ENCODE assay signal across 8 cellular contexts in the genomic region with DNA sequence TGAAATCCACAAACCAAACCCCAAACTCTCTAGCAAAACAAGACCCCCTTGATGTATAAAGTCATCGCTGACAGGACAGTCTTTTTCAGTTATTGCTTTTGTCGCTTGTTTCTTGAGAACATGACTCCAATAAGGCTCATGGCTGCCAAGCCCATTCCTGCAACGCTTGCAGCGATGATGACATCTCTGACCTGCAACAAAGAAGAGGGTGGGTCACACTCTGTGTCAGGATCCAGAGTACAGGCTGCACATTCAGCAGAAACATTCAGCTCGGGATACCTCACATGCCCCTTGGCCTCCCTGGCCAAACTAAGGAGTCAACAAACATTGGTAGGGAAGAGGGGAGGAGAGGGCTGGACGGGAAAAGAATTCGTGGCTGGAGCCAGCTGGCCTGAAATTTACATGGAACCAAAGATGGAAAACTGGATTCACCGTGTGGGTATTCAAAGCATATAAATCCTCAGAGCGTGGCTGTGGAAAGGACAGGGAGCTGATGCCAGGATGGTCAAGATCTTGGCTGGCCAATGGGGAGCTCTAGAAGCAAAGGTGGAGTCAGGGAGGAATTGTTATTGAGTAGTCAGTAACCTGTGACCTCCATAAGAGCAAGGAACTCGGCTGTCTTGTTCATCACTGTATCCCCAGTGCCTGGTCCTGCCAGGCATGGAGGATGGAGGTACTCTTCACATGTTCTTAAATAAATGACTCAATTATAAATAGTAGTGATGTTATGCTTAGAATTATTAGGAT. TPM values are rescaled to one million over a fixed set of nuclear protein-coding genes. Genes with fewer than 3 reads are reported as not detected.
DNase-seq lines count a peak whose midpoint lies in the region; ATAC-seq and TF ChIP-seq lines count a peak whose summit lies in the region.

No MANE protein-coding gene starts in this region.

- H3K27ac ChIP-seq in WERI-Rb-1 = no peak overlapping the region

- peaks cover 27% of the 10 kb centered on the region for H3K4me1 Mint-ChIP-seq in stimulated activated naive CD8-positive, alpha-beta T cell treated with anti-CD3 and anti-CD28 coated beads, Interleukin-15, Interleukin-2, amounts not matched to agents 100 ng/mL and 50 ng/mL, for 24 hours (ENCODE audit: low read depth)
- H3K4me1 Mint-ChIP-seq in neural crest cell = peaks cover 18% of the 10 kb centered on the region

- no peaks in the 10 kb centered on the region for H3K27me3 ChIP-seq in WERI-Rb-1 (ENCODE audit: insufficient read depth, low read depth, severe bottlenecking)

- no peaks in the 10 kb centered on the region for H3K36me3 ChIP-seq in WERI-Rb-1

- peaks cover 3% of the 10 kb centered on the region for H3K36me3 Mint-ChIP-seq in stimulated activated naive CD8-positive, alpha-beta T cell treated with anti-CD3 and anti-CD28 coated beads, Interleukin-15, Interleukin-2, amounts not matched to agents 100 ng/mL and 50 ng/mL, for 24 hours (ENCODE audit: low read depth)
- peaks cover 3% of the 10 kb centered on the region for H3K36me3 Mint-ChIP-seq in neural crest cell (ENCODE audit: low read depth)

- H3K4me3 ChIP-seq in epithelial cell of esophagus (ENCODE audit: low read length) (no peak overlapping the region), WERI-Rb-1 (ENCODE audit: low read depth, low read length) (no peak overlapping the region)

- H3K27ac Mint-ChIP-seq in stimulated activated naive CD8-positive, alpha-beta T cell treated with anti-CD3 and anti-CD28 coated beads, Interleukin-15, Interleukin-2, amounts not matched to agents 100 ng/mL and 50 ng/mL, for 24 hours = peak overlapping the region; percentile 84
- H3K27ac Mint-ChIP-seq in neural crest cell (ENCODE audit: unreplicated experiment) = peak overlapping the region; percentile 83

- no peaks in the 10 kb centered on the region for H3K27me3 Mint-ChIP-seq in stimulated activated naive CD8-positive, alpha-beta T cell treated with anti-CD3 and anti-CD28 coated beads, Interleukin-15, Interleukin-2, amounts not matched to agents 100 ng/mL and 50 ng/mL, for 24 hours
- H3K27me3 Mint-ChIP-seq in neural crest cell (ENCODE audit: low read depth) = no peaks in the 10 kb centered on the region

- TF ChIP-seq CTCF in epithelial cell of esophagus (IDR thresholded peaks at IDR 0.05; ENCODE audit: insufficient read depth, low read depth, low read length, missing control alignments) = no peak
- TF ChIP-seq CTCF in neural crest cell (conservative IDR thresholded peaks at IDR 0.05) = no peak
- no peak for TF ChIP-seq CTCF in WERI-Rb-1 (IDR thresholded peaks at IDR 0.05; ENCODE audit: low read depth, low read length)

- peaks cover 1% of the 10 kb centered on the region for H3K9me3 ChIP-seq in WERI-Rb-1 (ENCODE audit: severe bottlenecking)

- H3K4me3 Mint-ChIP-seq in stimulated activated naive CD8-positive, alpha-beta T cell treated with anti-CD3 and anti-CD28 coated beads, Interleukin-15, Interleukin-2, amounts not matched to agents 100 ng/mL and 50 ng/mL, for 24 hours = peak overlapping the region; percentile 79
- H3K4me3 Mint-ChIP-seq in neural crest cell = peak overlapping the region; percentile 4

- no peak for ATAC-seq in stimulated activated naive CD8-positive, alpha-beta T cell treated with anti-CD3 and anti-CD28 coated beads, Interleukin-15, Interleukin-2, amounts not matched to agents 100 U/mL and 50 U/mL, for 24 hours
- ATAC-seq in GM18861 (IDR thresholded peaks at IDR 0.05; ENCODE audit: unreplicated experiment) = no peak

- no peaks in the 10 kb centered on the region for H3K9me3 Mint-ChIP-seq in stimulated activated naive CD8-positive, alpha-beta T cell treated with anti-CD3 and anti-CD28 coated beads, Interleukin-15, Interleukin-2, amounts not matched to agents 100 ng/mL and 50 ng/mL, for 24 hours
- H3K9me3 Mint-ChIP-seq in neural crest cell = no peaks in the 10 kb centered on the region

- no peak for DNase-seq in stimulated activated naive CD8-positive, alpha-beta T cell treated with anti-CD3 and anti-CD28 coated beads, Interleukin-15, Interleukin-2, amounts not matched to agents 100 U/mL and 50 U/mL, for 24 hours
- peak; percentile 53 for DNase-seq in epithelial cell of esophagus (ENCODE audit: low read depth)
- DNase-seq in neural crest cell (ENCODE audit: low read depth, low spot score) = no peak
- DNase-seq in GM03348 (ENCODE audit: low spot score) = no peak
- DNase-seq in WERI-Rb-1 = no peak
- DNase-seq in SW 1271 (lab: John Stamatoyannopoulos, UW) = no peak

RNA-seq across cellular contexts. Expression of gene PLAAT2, which starts 11.8 kb away (rescaled TPM):
- total RNA-seq in neural crest cell = not detected in 2 replicates

RNA-seq across cellular contexts. Expression of gene PLAAT4, which starts 38.4 kb away (rescaled TPM):
- not detected in 2 replicates for total RNA-seq in neural crest cell

RNA-seq across cellular contexts. Expression of gene PLAAT3, which starts 39.2 kb away (rescaled TPM):
- total RNA-seq in neural crest cell = 4.1 and 4.3 TPM in 2 replicates
